Comparison of ENCODE assay signal across 12 cellular contexts in genomic region chr17:63966646-63967265, GRCh38. TPM values are rescaled to one million over a fixed set of nuclear protein-coding genes. Genes with fewer than 3 reads are reported as not detected.
DNase-seq lines count a peak whose midpoint lies in the region; ATAC-seq and TF ChIP-seq lines count a peak whose summit lies in the region.
"Had no signal": no experiment of that assay in that cellular context is flagged by ENCODE, and none has a peak within 500 bp of the region (broad histone marks: within the 10 kb centered on the region; RNA-seq: fewer than 3 reads in every experiment).

No MANE protein-coding gene starts in this region.

- no peak overlapping the region for H3K4me3 Mint-ChIP-seq in activated CD8-positive, alpha-beta T cell treated with anti-CD3 and anti-CD28 coated beads, Interleukin-2, amount 10 ng/mL, durations not matched to agents 7 days and 5 days

- H3K4me1 ChIP-seq in psoas muscle, result peaks cover 37% of the 10 kb centered on the region
- H3K4me1 ChIP-seq in breast epithelium, result no peaks in the 10 kb centered on the region

- H3K36me3 ChIP-seq in psoas muscle (ENCODE audit: insufficient read depth in 1 of 2, low read depth in 1 of 2) (peaks cover 0 to 88% of the 10 kb centered on the region in 2 donors), breast epithelium (no peaks in the 10 kb centered on the region)
- H3K36me3 ChIP-seq: esophagus muscularis mucosa had no signal

- CTCF ChIA-PET in activated CD8-positive, alpha-beta T cell treated with anti-CD3 and anti-CD28 coated beads, Interleukin-2, amount 10 ng/mL, durations not matched to agents 7 days and 5 days (lab: Charles Lee), result interaction anchor here (0.6 to 4.0 kb wide), 12 partner anchors 9 to 63 kb away, joined by 3 to 19 read pairs (median 4); no protein-coding TSS in a partner anchor

- peaks cover 5% of the 10 kb centered on the region for H3K27me3 Mint-ChIP-seq in activated CD8-positive, alpha-beta T cell treated with anti-CD3 and anti-CD28 coated beads, Interleukin-2, amount 10 ng/mL, durations not matched to agents 7 days and 5 days (ENCODE audit: low read depth)

- 72 to 84% (median 80%) methylated on average over 11 of the region's 11 CpGs for WGBS in psoas muscle, 3 donors

- ATAC-seq in GM18502 (IDR thresholded peaks at IDR 0.05; ENCODE audit: poor library complexity, unreplicated experiment) (peak; percentile 50), GM19467 (IDR thresholded peaks at IDR 0.05; ENCODE audit: unreplicated experiment) (peak; percentile 54), psoas muscle (no peak)
- peak; percentile 70 for ATAC-seq in activated CD8-positive, alpha-beta T cell treated with anti-CD3 and anti-CD28 coated beads, Interleukin-2, amount 10 ng/mL, durations not matched to agents 7 days and 5 days

- no peaks in the 10 kb centered on the region for H3K9me3 Mint-ChIP-seq in activated CD8-positive, alpha-beta T cell treated with anti-CD3 and anti-CD28 coated beads, Interleukin-2, amount 10 ng/mL, durations not matched to agents 7 days and 5 days (ENCODE audit: insufficient read depth)

- TF ChIP-seq CTCF in psoas muscle (IDR thresholded peaks at IDR 0.05) (no peak), breast epithelium (IDR thresholded peaks at IDR 0.05) (no peak)

- H3K27ac Mint-ChIP-seq in activated CD8-positive, alpha-beta T cell treated with anti-CD3 and anti-CD28 coated beads, Interleukin-2, amount 10 ng/mL, durations not matched to agents 7 days and 5 days, result peak overlapping the region; percentile 16

- no peaks in the 10 kb centered on the region for H3K27me3 ChIP-seq in psoas muscle (ENCODE audit: insufficient read depth in 3 of 3, low read length in 2 of 3)
- no peaks in the 10 kb centered on the region for H3K27me3 ChIP-seq in breast epithelium
- H3K27me3 ChIP-seq: esophagus muscularis mucosa had no signal

- no peak for TF ChIP-seq POLR2A in breast epithelium (IDR thresholded peaks at IDR 0.05)

- no peaks in the 10 kb centered on the region for H3K36me3 Mint-ChIP-seq in activated CD8-positive, alpha-beta T cell treated with anti-CD3 and anti-CD28 coated beads, Interleukin-2, amount 10 ng/mL, durations not matched to agents 7 days and 5 days (ENCODE audit: low read depth)

- peak; percentile 76 for DNase-seq in activated CD8-positive, alpha-beta T cell treated with anti-CD3 and anti-CD28 coated beads, Interleukin-2, amount 10 ng/mL, durations not matched to agents 7 days and 5 days
- DNase-seq in psoas muscle (no peak), T-helper 9 cell (no peak), breast epithelium (ENCODE audit: low spot score in 2 of 2) (no peak), AML-193 (lab: John Stamatoyannopoulos, UW) (no peak)
- DNase-seq: NCI-H446 treated with DMSO at 0.1 percent for 48 hours, posterior cingulate gyrus had no signal

- intact Hi-C loops in psoas muscle (cut with DNase I) (no loop called here), breast epithelium (cut with DNase I; ENCODE audit: low total_unique reads) (no loop called here)

- POLR2A ChIA-PET in activated CD8-positive, alpha-beta T cell treated with anti-CD3 and anti-CD28 coated beads, Interleukin-2, amount 10 ng/mL, durations not matched to agents 7 days and 5 days (lab: Charles Lee), result no interaction called here

- H3K9me3 ChIP-seq in psoas muscle, result no peaks in the 10 kb centered on the region
- H3K9me3 ChIP-seq in breast epithelium, result no peaks in the 10 kb centered on the region
- H3K9me3 ChIP-seq: esophagus muscularis mucosa had no signal

- peaks cover 22% of the 10 kb centered on the region for H3K4me1 Mint-ChIP-seq in activated CD8-positive, alpha-beta T cell treated with anti-CD3 and anti-CD28 coated beads, Interleukin-2, amount 10 ng/mL, durations not matched to agents 7 days and 5 days (ENCODE audit: low read depth)

- H3K27ac ChIP-seq in psoas muscle (peak overlapping the region; percentile 27), breast epithelium (no peak overlapping the region)
- H3K27ac ChIP-seq: esophagus muscularis mucosa had no signal

- no peak overlapping the region for H3K4me3 ChIP-seq in psoas muscle
- H3K4me3 ChIP-seq in breast epithelium, result no peak overlapping the region
- H3K4me3 ChIP-seq: esophagus muscularis mucosa had no signal

RNA-seq across cellular contexts. Expression of gene SCN4A, which starts 6.0 kb away (rescaled TPM):
- not detected for total RNA-seq in activated CD8-positive, alpha-beta T cell treated with anti-CD3 and anti-CD28 coated beads, Interleukin-2, amount 10 ng/mL, durations not matched to agents 7 days and 5 days
- total RNA-seq in psoas muscle (100 to 1,000 TPM in 2 of 4 donors, 10 to 100 TPM in 2; 45.9 to 137 (median 98.4) TPM), breast epithelium (10 to 100 TPM in 2 of 3 donors, 1 to 10 TPM in 1; 1.0 to 16.7 (median 10.2) TPM)
- 10 to 100 TPM in 2 of 3 donors, 1 to 10 TPM in 1; 3.8 to 34.9 (median 14.7) TPM for polyA plus RNA-seq in psoas muscle
- total RNA-seq: RPMI7951 had no signal

RNA-seq across cellular contexts. Expression of gene PRR29, which starts 31.4 kb away (rescaled TPM):
- 1 to 10 TPM in 1 of 2 experiments, under 1 TPM in 1; 0.97 to 1.3 TPM for total RNA-seq in activated CD8-positive, alpha-beta T cell treated with anti-CD3 and anti-CD28 coated beads, Interleukin-2, amount 10 ng/mL, durations not matched to agents 7 days and 5 days
- total RNA-seq in psoas muscle (under 1 TPM in 3 of 4 donors, not detected in 1; 0.19 to 0.47 (median 0.25) TPM), breast epithelium (1 to 10 TPM in 1 of 3 donors, under 1 TPM in 2; 0.15 to 1.3 (median 0.16) TPM)
- polyA plus RNA-seq in psoas muscle, result under 1 TPM; 0.09 to 0.13 (median 0.11) TPM
- total RNA-seq: RPMI7951 had no signal

RNA-seq across cellular contexts. Expression of gene CD79B, which starts 34.6 kb away (rescaled TPM):
- 10 to 100 TPM; 21.7 to 22.5 TPM for total RNA-seq in activated CD8-positive, alpha-beta T cell treated with anti-CD3 and anti-CD28 coated beads, Interleukin-2, amount 10 ng/mL, durations not matched to agents 7 days and 5 days
- total RNA-seq in psoas muscle (1 to 10 TPM; 2.8 to 5.7 (median 4.0) TPM), breast epithelium (1 to 10 TPM; 2.2 to 7.9 (median 3.4) TPM)
- 1 to 10 TPM; 1.9 to 3.8 (median 3.7) TPM for polyA plus RNA-seq in psoas muscle
- total RNA-seq: cerebellum, RPMI7951 had no signal

RNA-seq across cellular contexts. Expression of gene GH1, which starts 48.1 kb away (rescaled TPM):
- total RNA-seq in activated CD8-positive, alpha-beta T cell treated with anti-CD3 and anti-CD28 coated beads, Interleukin-2, amount 10 ng/mL, durations not matched to agents 7 days and 5 days, result not detected
- total RNA-seq in psoas muscle, result not detected
- not detected for polyA plus RNA-seq in psoas muscle
- not detected for total RNA-seq in breast epithelium
- total RNA-seq: cerebellum, esophagus muscularis mucosa, RPMI7951 had no signal

RNA-seq across cellular contexts. Expression of gene ICAM2, which starts 53.7 kb away (rescaled TPM):
- total RNA-seq in activated CD8-positive, alpha-beta T cell treated with anti-CD3 and anti-CD28 coated beads, Interleukin-2, amount 10 ng/mL, durations not matched to agents 7 days and 5 days, result 10 to 100 TPM; 48.4 to 51.3 TPM
- total RNA-seq in psoas muscle, result 10 to 100 TPM; 22.5 to 34.8 (median 26.8) TPM
- 10 to 100 TPM; 20.4 to 50.0 (median 34.0) TPM for polyA plus RNA-seq in psoas muscle
- total RNA-seq in breast epithelium, result 100 to 1,000 TPM in 1 of 3 donors, 10 to 100 TPM in 2; 26.1 to 106 (median 32.2) TPM
- total RNA-seq: RPMI7951 had no signal

Comparison
In these comparisons a context has a peak if more than half of its experiments do, and no peak if none do; other contexts are left out.
1. ATAC-seq: peak in GM18502 (single experiment), GM19467 (single experiment) and activated CD8-positive, alpha-beta T cell treated with anti-CD3 and anti-CD28 coated beads, Interleukin-2, amount 10 ng/mL, durations not matched to agents 7 days and 5 days (single experiment); none in psoas muscle (0 of 4).